Comparison of ENCODE assay signal across 29 cellular contexts in genomic region chr6:150088481-150089154, GRCh38. TPM values are rescaled to one million over a fixed set of nuclear protein-coding genes. Genes with fewer than 3 reads are reported as not detected.
A peak's percentile ranks its signal among the peaks of the same experiment; 100 is the strongest.
DNase-seq lines count a peak whose midpoint lies in the region; ATAC-seq and TF ChIP-seq lines count a peak whose summit lies in the region.
"Had no signal": no experiment of that assay in that cellular context is flagged by ENCODE, and none has a peak within 500 bp of the region (broad histone marks: within the 10 kb centered on the region; RNA-seq: fewer than 3 reads in every experiment).

No MANE protein-coding gene starts in this region.

- CTCF ChIA-PET in OCI-LY7 (lab: Charles Lee; ENCODE audit: unreplicated experiment), result interaction anchor here (0.5 to 0.6 kb wide), 2 partner anchors 233 to 293 kb away, joined by 3 to 6 read pairs; no protein-coding TSS in a partner anchor

- no peaks in the 10 kb centered on the region for H3F3A ChIP-seq in neural progenitor cell (ENCODE audit: low read depth)

- no TSS peak for BruUV-seq in OCI-LY7 (replicated peaks; lab: Mats Ljungman, UMichigan)

- H3K27me3 ChIP-seq in neural progenitor cell, result no peaks in the 10 kb centered on the region

- H4K20me1 ChIP-seq in neural progenitor cell (ENCODE audit: low read depth) (no peaks in the 10 kb centered on the region), OCI-LY7 (ENCODE audit: insufficient read depth, low read length) (no peaks in the 10 kb centered on the region)

- peak overlapping the region; percentile 22 for H3K27ac Mint-ChIP-seq in neural progenitor cell
- H3K27ac Mint-ChIP-seq: activated T-cell treated with anti-CD3 and anti-CD28 coated beads, Interleukin-2, amount 50 U/mL, for 72 hours; HFFc6; IgD-negative memory B cell; nephron; type B pancreatic cell had no signal

- H3K36me3 Mint-ChIP-seq in neural progenitor cell, result no peaks in the 10 kb centered on the region
- H3K36me3 Mint-ChIP-seq: IgD-negative memory B cell, type B pancreatic cell had no signal

- H3K9me2 ChIP-seq in OCI-LY7 (ENCODE audit: insufficient read depth, low read length), result no peaks in the 10 kb centered on the region
- H3K9me2 ChIP-seq: SK-N-SH had no signal

- peaks cover 25% of the 10 kb centered on the region for H3K4me1 Mint-ChIP-seq in neural progenitor cell
- H3K4me1 Mint-ChIP-seq: central memory CD8-positive, alpha-beta T cell; IgD-negative memory B cell had no signal

- H3K4me3 ChIP-seq in neural progenitor cell (no peak overlapping the region), OCI-LY7 (ENCODE audit: low read depth, low read length, poor library complexity, severe bottlenecking) (no peak overlapping the region)
- H3K4me3 ChIP-seq: adrenal gland, esophagus muscularis mucosa, GM23248, heart right ventricle had no signal

- TF ChIP-seq CTCF in neural progenitor cell (IDR thresholded peaks at IDR 0.05) (no peak), OCI-LY7 (conservative IDR thresholded peaks at IDR 0.05; ENCODE audit: low read length) (no peak)

- no peaks in the 10 kb centered on the region for H3K9me3 Mint-ChIP-seq in neural progenitor cell
- H3K9me3 Mint-ChIP-seq: activated T-cell treated with anti-CD3 and anti-CD28 coated beads, Interleukin-2, amount 50 U/mL, for 72 hours; central memory CD8-positive, alpha-beta T cell; HFFc6; IgD-negative memory B cell; nephron; type B pancreatic cell had no signal

- peaks cover 12% of the 10 kb centered on the region for H3K27me3 Mint-ChIP-seq in neural progenitor cell (ENCODE audit: insufficient read depth, low read depth)

- no peak overlapping the region for H3K4me3 Mint-ChIP-seq in neural progenitor cell
- H3K4me3 Mint-ChIP-seq: activated T-cell treated with anti-CD3 and anti-CD28 coated beads, Interleukin-2, amount 50 U/mL, for 72 hours; central memory CD8-positive, alpha-beta T cell; HFFc6; IgD-negative memory B cell; nephron; type B pancreatic cell had no signal

- POLR2A ChIA-PET in OCI-LY7 (lab: Charles Lee), result interaction anchor here (0.6 to 0.9 kb wide), 3 partner anchors 11 to 211 kb away, joined by 3 to 5 read pairs (median 3); no protein-coding TSS in a partner anchor

- H3K9ac ChIP-seq in neural progenitor cell, result no peak overlapping the region
- H3K9ac ChIP-seq: GM23248, SK-N-SH had no signal

- peak in 2 of 3 experiments; percentile 19 to 83 for DNase-seq in NCI-H1417 (lab: John Stamatoyannopoulos, UW)
- no peak for DNase-seq in NCI-H1417 treated with DMSO at 0.1 percent for 48 hours (lab: John Stamatoyannopoulos, UW)
- DNase-seq in NCI-H146 treated with DMSO at 0.1 percent for 48 hours (lab: John Stamatoyannopoulos, UW; ENCODE audit: unreplicated experiment), result peak; percentile 77
- peak; percentile 68 for DNase-seq in SHP77 treated with DMSO at 0.1 percent for 48 hours (lab: John Stamatoyannopoulos, UW)
- no peak for DNase-seq in neural progenitor cell (ENCODE audit: low spot score)
- no peak for DNase-seq in OCI-LY7 (ENCODE audit: low spot score)
- no peak for DNase-seq in NCI-H2196 treated with DMSO at 0.1 percent for 48 hours (lab: John Stamatoyannopoulos, UW; ENCODE audit: unreplicated experiment)
- DNase-seq: activated T-cell treated with anti-CD3 and anti-CD28 coated beads, Interleukin-2, amount 50 U/mL, for 72 hours; Caco-2; DMS79 treated with DMSO at 0.1 percent for 48 hours; foreskin melanocyte; GF-D8; GM23248; heart right ventricle; HFFc6; NCI-H1930; NCI-H446 treated with DMSO at 0.1 percent for 48 hours; SK-N-SH; stimulated activated CD4-positive, alpha-beta T cell treated with anti-CD3 and anti-CD28 coated beads, Interleukin-4, amount 100 ng/mL, for 4 hours had no signal

- H3K4me1 ChIP-seq in neural progenitor cell, result no peaks in the 10 kb centered on the region
- H3K4me1 ChIP-seq in OCI-LY7 (ENCODE audit: insufficient read depth, low read length, poor library complexity, severe bottlenecking), result no peaks in the 10 kb centered on the region
- H3K4me1 ChIP-seq: adrenal gland, Caco-2, heart right ventricle had no signal

- H2AFZ ChIP-seq in neural progenitor cell (replicated peaks) (no peak overlapping the region), OCI-LY7 (ENCODE audit: low read length) (no peak overlapping the region)
- H2AFZ ChIP-seq: GM23248 had no signal

- intact Hi-C loops in OCI-LY7 (cut with micrococcal nuclease; ENCODE audit: unreplicated experiment), result loop anchor here (10.0 kb wide), 1 partner anchor 506 kb away; the partner anchor contains the start of gene PLEKHG1

- H3K9me3 ChIP-seq in neural progenitor cell (ENCODE audit: low read depth) (no peaks in the 10 kb centered on the region), OCI-LY7 (ENCODE audit: low read length) (no peaks in the 10 kb centered on the region)
- H3K9me3 ChIP-seq: adrenal gland, Caco-2, esophagus muscularis mucosa, heart right ventricle, SK-N-SH had no signal

- no peak overlapping the region for H3K4me2 ChIP-seq in neural progenitor cell
- H3K4me2 ChIP-seq in OCI-LY7 (ENCODE audit: low read length), result no peak overlapping the region
- H3K4me2 ChIP-seq: SK-N-SH had no signal

- no peaks in the 10 kb centered on the region for H3K36me3 ChIP-seq in neural progenitor cell
- H3K36me3 ChIP-seq in OCI-LY7 (ENCODE audit: insufficient read depth, low read length), result no peaks in the 10 kb centered on the region
- H3K36me3 ChIP-seq: adrenal gland, esophagus muscularis mucosa, heart right ventricle had no signal

- H3K27ac ChIP-seq in neural progenitor cell, result no peak overlapping the region
- no peak overlapping the region for H3K27ac ChIP-seq in OCI-LY7 (ENCODE audit: low read depth, low read length, poor library complexity, severe bottlenecking)
- H3K27ac ChIP-seq: 22Rv1, adrenal gland, esophagus muscularis mucosa, GM23248, heart right ventricle had no signal

- H3K79me2 ChIP-seq in neural progenitor cell (ENCODE audit: low read depth) (no peaks in the 10 kb centered on the region), OCI-LY7 (ENCODE audit: insufficient read depth, low read depth, low read length) (no peaks in the 10 kb centered on the region)

- no peak for ATAC-seq in HG03039 (IDR thresholded peaks at IDR 0.05; ENCODE audit: unreplicated experiment)
- ATAC-seq: activated T-cell treated with anti-CD3 and anti-CD28 coated beads, Interleukin-2, amount 50 U/mL, for 72 hours; heart right ventricle had no signal

RNA-seq across cellular contexts. Expression of gene ULBP3, which starts 19.7 kb away (rescaled TPM):
- total RNA-seq in neural progenitor cell (ENCODE audit: low replicate concordance), result 3.9 and 7.1 TPM in 2 replicates
- 3.5 and 4.5 TPM in 2 replicates for total RNA-seq in OCI-LY7 (2014; rRNA removed; shearing (Covaris generic))
- 4.1 and 4.3 TPM in 2 replicates for total RNA-seq in OCI-LY7 (2022)

RNA-seq across cellular contexts. Expression of gene PPP1R14C, which starts 54.2 kb away (rescaled TPM):
- total RNA-seq in neural progenitor cell (ENCODE audit: low replicate concordance), result 0.06 and 0.26 TPM in 2 replicates
- not detected in 2 replicates for total RNA-seq in OCI-LY7 (2014; rRNA removed; shearing (Covaris generic))
- 1.3 and 1.8 TPM in 2 replicates for total RNA-seq in OCI-LY7 (2022)
- total RNA-seq: dermis microvascular lymphatic vessel endothelial cell; T-helper 1 cell treated with Interleukin-12 subunit alpha and Interleukin-12 subunit beta and Interleukin-4 antibody, amounts not matched to agents 30 ng/mL and 1 ng/mL, for 36 hours had no signal

Comparison
In these comparisons a context has a peak if more than half of its experiments do, and no peak if none do; other contexts are left out.
1. DNase-seq: peak in NCI-H1417 (2 of 3), NCI-H146 treated with DMSO at 0.1 percent for 48 hours (single experiment) and SHP77 treated with DMSO at 0.1 percent for 48 hours (single experiment); none in NCI-H1417 treated with DMSO at 0.1 percent for 48 hours (single experiment), neural progenitor cell (single experiment), OCI-LY7 (single experiment) and NCI-H2196 treated with DMSO at 0.1 percent for 48 hours (single experiment).